Comparison of ENCODE assay signal across 9 cellular contexts in the genomic region with DNA sequence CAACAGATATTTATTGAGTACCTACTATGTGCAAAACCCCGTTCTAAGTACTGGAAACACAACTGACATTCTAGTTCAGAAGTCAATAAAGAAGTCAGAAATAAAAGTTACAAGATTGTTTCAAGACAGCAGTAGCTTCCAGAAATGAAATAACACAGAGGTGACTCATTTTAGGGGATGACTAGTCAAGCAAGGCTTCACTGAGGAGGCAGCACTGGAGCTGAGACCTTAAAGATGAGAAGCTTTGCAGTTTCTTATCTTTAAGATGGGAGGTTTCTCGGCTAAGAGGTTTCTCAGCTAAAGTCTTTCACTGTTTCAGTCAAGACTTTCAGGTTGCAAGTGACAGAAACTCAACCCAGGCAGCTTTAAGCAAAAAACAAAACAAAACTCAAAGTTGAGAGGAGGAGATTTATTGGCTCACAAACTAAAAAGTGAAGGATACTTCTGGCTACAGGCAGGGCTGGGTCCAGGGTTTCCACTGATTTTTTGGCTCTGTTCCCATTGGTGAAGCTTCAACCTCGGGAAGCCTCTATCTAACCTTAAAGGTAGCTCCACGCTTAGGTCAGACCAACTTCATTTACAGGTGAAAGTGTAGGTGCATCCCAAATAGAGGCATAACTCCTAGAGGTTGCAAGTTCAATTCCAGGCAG. TPM values are rescaled to one million over a fixed set of nuclear protein-coding genes. Genes with fewer than 3 reads are reported as not detected.
DNase-seq lines count a peak whose midpoint lies in the region; ATAC-seq and TF ChIP-seq lines count a peak whose summit lies in the region.
"Had no signal": no experiment of that assay in that cellular context is flagged by ENCODE, and none has a peak within 500 bp of the region (broad histone marks: within the 10 kb centered on the region; RNA-seq: fewer than 3 reads in every experiment).

No MANE protein-coding gene starts in this region.

- TF ChIP-seq EP300 in gastroesophageal sphincter (IDR thresholded peaks at IDR 0.05): no peak

- DNase-seq in AG20443 (ENCODE audit: low spot score) (peak; percentile 57), RPMI7951 (ENCODE audit: low read depth) (peak; percentile 89), NCI-H2196 treated with DMSO at 0.1 percent for 48 hours (lab: John Stamatoyannopoulos, UW; ENCODE audit: unreplicated experiment) (no peak), OCI-LY7 (ENCODE audit: low spot score) (no peak), NCI-H82 treated with DMSO at 0.1 percent for 48 hours (lab: John Stamatoyannopoulos, UW; ENCODE audit: unreplicated experiment) (no peak)
- DNase-seq: psoas muscle had no signal

- 56 to 89% methylated on average over 4 of the region's 4 CpGs for WGBS in gastroesophageal sphincter (ENCODE audit: low coverage in 1 of 2), 2 donors

- H3K9me2 ChIP-seq in OCI-LY7 (ENCODE audit: insufficient read depth, low read length): no peaks in the 10 kb centered on the region

- no peaks in the 10 kb centered on the region for H3K36me3 ChIP-seq in gastroesophageal sphincter
- no peaks in the 10 kb centered on the region for H3K36me3 ChIP-seq in OCI-LY7 (ENCODE audit: insufficient read depth, low read length)

- BruUV-seq in OCI-LY7 (replicated peaks; lab: Mats Ljungman, UMichigan): no TSS peak

- H3K27me3 ChIP-seq in gastroesophageal sphincter: no peaks in the 10 kb centered on the region

- no peaks in the 10 kb centered on the region for H4K20me1 ChIP-seq in OCI-LY7 (ENCODE audit: insufficient read depth, low read length)

- no peaks in the 10 kb centered on the region for H3K79me2 ChIP-seq in OCI-LY7 (ENCODE audit: insufficient read depth, low read depth, low read length)

- H3K9me3 ChIP-seq in gastroesophageal sphincter (no peaks in the 10 kb centered on the region), OCI-LY7 (ENCODE audit: low read length) (no peaks in the 10 kb centered on the region)
- H3K9me3 ChIP-seq: psoas muscle had no signal

- ATAC-seq in GM21576 (IDR thresholded peaks at IDR 0.05; ENCODE audit: unreplicated experiment) (peak; percentile 86), gastroesophageal sphincter (peak; percentile 44), HG03457 (IDR thresholded peaks at IDR 0.05; ENCODE audit: unreplicated experiment) (no peak)

- H3K4me2 ChIP-seq in OCI-LY7 (ENCODE audit: low read length): no peak overlapping the region

- TF ChIP-seq CTCF in gastroesophageal sphincter (IDR thresholded peaks at IDR 0.05) (no peak), OCI-LY7 (conservative IDR thresholded peaks at IDR 0.05; ENCODE audit: low read length) (no peak)

- intact Hi-C loops in OCI-LY7 (cut with micrococcal nuclease; ENCODE audit: unreplicated experiment): no loop called here

- H3K4me3 ChIP-seq in gastroesophageal sphincter (no peak overlapping the region), OCI-LY7 (ENCODE audit: low read depth, low read length, poor library complexity, severe bottlenecking) (no peak overlapping the region)
- H3K4me3 ChIP-seq: psoas muscle had no signal

- H3K27ac ChIP-seq in gastroesophageal sphincter (peak overlapping the region in 2 of 4 donors; percentile 13 to 59), OCI-LY7 (ENCODE audit: low read depth, low read length, poor library complexity, severe bottlenecking) (no peak overlapping the region)
- H3K27ac ChIP-seq: psoas muscle had no signal

- TF ChIP-seq POLR2A in gastroesophageal sphincter (IDR thresholded peaks at IDR 0.05): no peak

- peaks cover 0 to 22% (median 0%) of the 10 kb centered on the region in 3 donors for H3K4me1 ChIP-seq in gastroesophageal sphincter
- H3K4me1 ChIP-seq in OCI-LY7 (ENCODE audit: insufficient read depth, low read length, poor library complexity, severe bottlenecking): no peaks in the 10 kb centered on the region
- H3K4me1 ChIP-seq: psoas muscle had no signal

- H2AFZ ChIP-seq in OCI-LY7 (ENCODE audit: low read length): no peak overlapping the region

- CTCF ChIA-PET in OCI-LY7 (lab: Charles Lee; ENCODE audit: unreplicated experiment): no interaction called here

- POLR2A ChIA-PET in OCI-LY7 (lab: Charles Lee): no interaction called here

RNA-seq across cellular contexts. Expression of a gene that starts 7.4 kb away (rescaled TPM):
- total RNA-seq in RPMI7951 (2014; rRNA removed; shearing (Covaris generic)): 667 and 839 TPM in 2 replicates
- 100 to 1,000 TPM; 155 to 309 (median 265) TPM for total RNA-seq in gastroesophageal sphincter
- not detected in 2 replicates for total RNA-seq in OCI-LY7 (2014; rRNA removed; shearing (Covaris generic))
- total RNA-seq in OCI-LY7 (2022): 0.48 TPM in 1 of 2 replicates, not detected in the other

RNA-seq across cellular contexts. Expression of a gene that starts 37.3 kb away (rescaled TPM):
- 76.9 and 80.5 TPM in 2 replicates for total RNA-seq in RPMI7951 (2014; rRNA removed; shearing (Covaris generic))
- total RNA-seq in gastroesophageal sphincter (10 to 100 TPM in 3 of 4 donors, 1 to 10 TPM in 1; 8.0 to 27.1 (median 18.0) TPM), OCI-LY7 (2022) (not detected in 2 replicates)
- not detected in 2 replicates for total RNA-seq in OCI-LY7 (2014; rRNA removed; shearing (Covaris generic))

Comparison
In these comparisons a context has a peak if more than half of its experiments do, and no peak if none do; other contexts are left out.
1. DNase-seq: peak in AG20443 (single experiment) and RPMI7951 (single experiment); none in NCI-H2196 treated with DMSO at 0.1 percent for 48 hours (single experiment), OCI-LY7 (single experiment) and NCI-H82 treated with DMSO at 0.1 percent for 48 hours (single experiment).
2. RNA of a gene that starts 7.4 kb away (total RNA-seq): 667 to 839 TPM in RPMI7951 and 155 to 309 TPM in gastroesophageal sphincter; 0.48 TPM in OCI-LY7; every median in the first group is over 100 times any median in the second.
3. RNA of a gene that starts 37.3 kb away (total RNA-seq): 76.9 to 80.5 TPM in RPMI7951 and 8.0 to 27.1 TPM in gastroesophageal sphincter; not detected in OCI-LY7; every median in the first group is over 4 times any median in the second.